Comparison of ENCODE assay signal across 1 cellular context in the genomic region with DNA sequence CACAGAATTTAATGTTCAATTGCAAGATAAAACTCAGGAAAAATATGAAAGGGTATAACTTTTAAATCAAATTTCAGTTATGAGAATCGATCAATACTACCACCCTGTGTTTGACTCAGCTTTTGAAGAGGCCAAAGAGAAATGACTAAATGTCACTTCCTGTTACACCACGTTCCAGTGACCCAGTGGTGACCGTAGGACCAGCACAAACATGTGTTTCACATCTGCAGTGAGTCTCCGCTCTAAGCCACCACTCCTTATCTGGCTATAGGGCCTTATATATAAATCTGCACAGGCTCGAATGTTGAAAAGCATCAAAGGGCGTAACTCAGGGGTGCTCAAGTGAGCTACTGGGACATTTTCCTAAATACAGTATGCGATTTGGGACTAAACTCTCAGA.
TF ChIP-seq lines count a peak whose summit lies in the region.

No MANE protein-coding gene starts in this region.

TF ChIP-seq in HepG2, 621 proteins besides CTCF, POLR2A, EP300 and RAD21 (continued from another document):
- TF ChIP-seq, protein P1, sequence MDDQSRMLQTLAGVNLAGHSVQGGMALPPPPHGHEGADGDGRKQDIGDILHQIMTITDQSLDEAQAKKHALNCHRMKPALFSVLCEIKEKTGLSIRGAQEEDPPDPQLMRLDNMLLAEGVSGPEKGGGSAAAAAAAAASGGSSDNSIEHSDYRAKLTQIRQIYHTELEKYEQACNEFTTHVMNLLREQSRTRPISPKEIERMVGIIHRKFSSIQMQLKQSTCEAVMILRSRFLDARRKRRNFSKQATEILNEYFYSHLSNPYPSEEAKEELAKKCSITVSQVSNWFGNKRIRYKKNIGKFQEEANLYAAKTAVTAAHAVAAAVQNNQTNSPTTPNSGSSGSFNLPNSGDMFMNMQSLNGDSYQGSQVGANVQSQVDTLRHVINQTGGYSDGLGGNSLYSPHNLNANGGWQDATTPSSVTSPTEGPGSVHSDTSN (CRISPR knock-in tag; IDR thresholded peaks at IDR 0.05; ENCODE audit: borderline replicate concordance), result no peak
- TF ChIP-seq FOXO1 (CRISPR knock-in tag; IDR thresholded peaks at IDR 0.05) (no peak), ISX (CRISPR knock-in tag; conservative IDR thresholded peaks at IDR 0.05) (no peak), ZNF451 (CRISPR knock-in tag; IDR thresholded peaks at IDR 0.05) (no peak), CHCHD3 (CRISPR knock-in tag; IDR thresholded peaks at IDR 0.05) (no peak), ARNT2 (CRISPR knock-in tag; IDR thresholded peaks at IDR 0.05; ENCODE audit: low read depth) (no peak), ETV6 (CRISPR knock-in tag; conservative IDR thresholded peaks at IDR 0.05) (no peak), JUNB (CRISPR knock-in tag; IDR thresholded peaks at IDR 0.05; ENCODE audit: borderline replicate concordance) (no peak), ZFP62 (CRISPR knock-in tag; IDR thresholded peaks at IDR 0.05) (no peak), PAWR (CRISPR knock-in tag; IDR thresholded peaks at IDR 0.05; ENCODE audit: borderline replicate concordance) (no peak), HOXA5 (CRISPR knock-in tag; IDR thresholded peaks at IDR 0.05) (no peak), RARA (CRISPR knock-in tag; IDR thresholded peaks at IDR 0.05) (no peak), ZNF446 (CRISPR knock-in tag; IDR thresholded peaks at IDR 0.05) (no peak), CC2D1A (CRISPR knock-in tag; IDR thresholded peaks at IDR 0.05) (no peak)
- TF ChIP-seq, protein P2, sequence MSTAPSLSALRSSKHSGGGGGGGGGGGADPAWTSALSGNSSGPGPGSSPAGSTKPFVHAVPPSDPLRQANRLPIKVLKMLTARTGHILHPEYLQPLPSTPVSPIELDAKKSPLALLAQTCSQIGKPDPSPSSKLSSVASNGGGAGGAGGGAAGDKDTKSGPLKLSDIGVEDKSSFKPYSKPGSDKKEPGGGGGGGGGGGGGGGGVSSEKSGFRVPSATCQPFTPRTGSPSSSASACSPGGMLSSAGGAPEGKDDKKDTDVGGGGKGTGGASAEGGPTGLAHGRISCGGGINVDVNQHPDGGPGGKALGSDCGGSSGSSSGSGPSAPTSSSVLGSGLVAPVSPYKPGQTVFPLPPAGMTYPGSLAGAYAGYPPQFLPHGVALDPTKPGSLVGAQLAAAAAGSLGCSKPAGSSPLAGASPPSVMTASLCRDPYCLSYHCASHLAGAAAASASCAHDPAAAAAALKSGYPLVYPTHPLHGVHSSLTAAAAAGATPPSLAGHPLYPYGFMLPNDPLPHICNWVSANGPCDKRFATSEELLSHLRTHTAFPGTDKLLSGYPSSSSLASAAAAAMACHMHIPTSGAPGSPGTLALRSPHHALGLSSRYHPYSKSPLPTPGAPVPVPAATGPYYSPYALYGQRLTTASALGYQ (CRISPR knock-in tag; IDR thresholded peaks at IDR 0.05), result no peak
- TF ChIP-seq, protein P3, sequence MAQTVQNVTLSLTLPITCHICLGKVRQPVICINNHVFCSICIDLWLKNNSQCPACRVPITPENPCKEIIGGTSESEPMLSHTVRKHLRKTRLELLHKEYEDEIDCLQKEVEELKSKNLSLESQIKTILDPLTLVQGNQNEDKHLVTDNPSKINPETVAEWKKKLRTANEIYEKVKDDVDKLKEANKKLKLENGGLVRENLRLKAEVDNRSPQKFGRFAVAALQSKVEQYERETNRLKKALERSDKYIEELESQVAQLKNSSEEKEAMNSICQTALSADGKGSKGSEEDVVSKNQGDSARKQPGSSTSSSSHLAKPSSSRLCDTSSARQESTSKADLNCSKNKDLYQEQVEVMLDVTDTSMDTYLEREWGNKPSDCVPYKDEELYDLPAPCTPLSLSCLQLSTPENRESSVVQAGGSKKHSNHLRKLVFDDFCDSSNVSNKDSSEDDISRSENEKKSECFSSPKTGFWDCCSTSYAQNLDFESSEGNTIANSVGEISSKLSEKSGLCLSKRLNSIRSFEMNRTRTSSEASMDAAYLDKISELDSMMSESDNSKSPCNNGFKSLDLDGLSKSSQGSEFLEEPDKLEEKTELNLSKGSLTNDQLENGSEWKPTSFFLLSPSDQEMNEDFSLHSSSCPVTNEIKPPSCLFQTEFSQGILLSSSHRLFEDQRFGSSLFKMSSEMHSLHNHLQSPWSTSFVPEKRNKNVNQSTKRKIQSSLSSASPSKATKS (CRISPR knock-in tag; IDR thresholded peaks at IDR 0.05), result no peak
